In the genomic region with DNA sequence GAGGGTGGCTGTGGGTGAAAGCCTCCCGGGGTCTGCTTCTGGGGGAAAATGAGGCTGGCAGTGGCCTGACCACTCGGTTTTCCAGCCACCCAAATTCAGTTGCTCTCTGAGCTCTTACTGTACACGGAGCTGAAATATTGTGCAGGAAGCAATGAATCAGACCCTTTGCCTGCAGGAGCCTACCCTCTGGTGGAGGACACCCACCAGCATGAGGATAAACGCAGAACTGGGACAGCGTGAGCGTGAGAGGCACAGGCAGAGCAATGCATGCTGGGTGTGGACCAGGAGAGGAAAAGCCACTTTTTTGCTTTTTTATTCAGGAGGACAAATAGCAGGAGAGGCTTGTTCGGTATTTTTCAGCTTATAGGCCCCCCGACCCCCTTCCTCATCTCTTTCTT, we compare ENCODE assay signal across 10 cellular contexts.
DNase-seq lines count a peak whose midpoint lies in the region; ATAC-seq and TF ChIP-seq lines count a peak whose summit lies in the region.
"Had no signal": no experiment of that assay in that cellular context is flagged by ENCODE, and none has a peak within 500 bp of the region (broad histone marks: within the 10 kb centered on the region; RNA-seq: fewer than 3 reads in every experiment).

No MANE protein-coding gene starts in this region.

- 91% methylated on average over 7 of the region's 8 CpGs for WGBS in esophagus muscularis mucosa
- 56 to 79% (median 64%) methylated on average over 8 of the region's 8 CpGs for WGBS in psoas muscle, 3 donors

- peak overlapping the region; percentile 73 to 96 (median 88) for H3K27ac ChIP-seq in BLaER1 treated with 17β-estradiol and CSF1 and Interleukin-3, amounts not matched to agents 10 nM and 100 nM
- peak overlapping the region; percentile 52 to 69 (median 60) for H3K27ac ChIP-seq in esophagus muscularis mucosa (replicated peaks in 1 of 4)
- H3K27ac ChIP-seq in psoas muscle, result peak overlapping the region; percentile 76
- H3K27ac ChIP-seq: WERI-Rb-1 had no signal

- H3K9me3 ChIP-seq in BLaER1 treated with 17β-estradiol and CSF1 and Interleukin-3, amounts not matched to agents 10 nM and 100 nM (replicated peaks in 1 of 11), result no peaks in the 10 kb centered on the region
- H3K9me3 ChIP-seq in esophagus muscularis mucosa, result no peaks in the 10 kb centered on the region
- H3K9me3 ChIP-seq in psoas muscle, result no peaks in the 10 kb centered on the region

- no peak for TF ChIP-seq CTCF in esophagus muscularis mucosa (IDR thresholded peaks at IDR 0.05)
- no peak for TF ChIP-seq CTCF in psoas muscle (IDR thresholded peaks at IDR 0.05)
- TF ChIP-seq CTCF in GM10266 (IDR thresholded peaks at IDR 0.05; ENCODE audit: control insufficient read depth, insufficient read depth, low read depth, missing control alignments), result no peak

- H3K36me3 ChIP-seq in BLaER1 treated with 17β-estradiol and CSF1 and Interleukin-3, amounts not matched to agents 10 nM and 100 nM, result no peaks in the 10 kb centered on the region
- H3K36me3 ChIP-seq in esophagus muscularis mucosa (no peaks in the 10 kb centered on the region), psoas muscle (ENCODE audit: insufficient read depth in 1 of 2, low read depth in 1 of 2) (no peaks in the 10 kb centered on the region)
- H3K36me3 ChIP-seq: WERI-Rb-1 had no signal

- ATAC-seq in psoas muscle (peak in 2 of 4 donors; percentile 5 to 11), HG03457 (IDR thresholded peaks at IDR 0.05; ENCODE audit: unreplicated experiment) (no peak)

- peak overlapping the region; percentile 80 to 97 (median 90) for H3K4me2 ChIP-seq in BLaER1 treated with 17β-estradiol and CSF1 and Interleukin-3, amounts not matched to agents 10 nM and 100 nM

- no peak for TF ChIP-seq POLR2A in esophagus muscularis mucosa (IDR thresholded peaks at IDR 0.05; ENCODE audit: low read depth)

- peak overlapping the region; percentile 66 to 83 (median 73); a peak in 21 of 22 replicates for H3K9ac ChIP-seq in BLaER1 treated with 17β-estradiol and CSF1 and Interleukin-3, amounts not matched to agents 10 nM and 100 nM

- DNase-seq in MV-4-11 (lab: John Stamatoyannopoulos, UW) (peak; percentile 92), esophagus muscularis mucosa (ENCODE audit: extremely low spot score) (no peak), psoas muscle (no peak), GM10266 (ENCODE audit: extremely low spot score) (no peak), amygdala (lab: John Stamatoyannopoulos, UW) (no peak)
- DNase-seq in stimulated activated CD4-positive, alpha-beta T cell treated with anti-CD3 and anti-CD28 coated beads, Interleukin-2, amount 100 ng/mL, for 48 hours, result no peak
- DNase-seq: NCI-H2029, WERI-Rb-1 had no signal

- no peaks in the 10 kb centered on the region for H3K27me3 ChIP-seq in BLaER1 treated with 17β-estradiol and CSF1 and Interleukin-3, amounts not matched to agents 10 nM and 100 nM
- H3K27me3 ChIP-seq in esophagus muscularis mucosa (no peaks in the 10 kb centered on the region), psoas muscle (ENCODE audit: insufficient read depth in 3 of 3, low read length in 2 of 3) (no peaks in the 10 kb centered on the region)

- H3K4me3 ChIP-seq in BLaER1 treated with 17β-estradiol and CSF1 and Interleukin-3, amounts not matched to agents 10 nM and 100 nM, result peak overlapping the region in 9 of 10 experiments; percentile 1 to 57 (median 33); a peak in 11 of 20 replicates
- H3K4me3 ChIP-seq in esophagus muscularis mucosa (no peak overlapping the region), psoas muscle (no peak overlapping the region)

- peaks cover 81 to 97% (median 93%) of the 10 kb centered on the region in 10 experiments for H3K4me1 ChIP-seq in BLaER1 treated with 17β-estradiol and CSF1 and Interleukin-3, amounts not matched to agents 10 nM and 100 nM
- H3K4me1 ChIP-seq in esophagus muscularis mucosa, result peaks cover 50 to 55% (median 52%) of the 10 kb centered on the region in 4 donors
- H3K4me1 ChIP-seq in psoas muscle, result peaks cover 54% of the 10 kb centered on the region

- intact Hi-C loops in esophagus muscularis mucosa (cut with DNase I), result no loop called here
- intact Hi-C loops in psoas muscle (cut with DNase I), result loop anchor here in 1 of 2 donors (10.0 kb wide), 1 partner anchor 392 kb away; no protein-coding TSS in a partner anchor

- no peaks in the 10 kb centered on the region for H4K20me1 ChIP-seq in BLaER1 treated with 17β-estradiol and CSF1 and Interleukin-3, amounts not matched to agents 10 nM and 100 nM

- TF ChIP-seq EP300 in esophagus muscularis mucosa (IDR thresholded peaks at IDR 0.05), result no peak

Comparison
In these comparisons a context has a peak if more than half of its experiments do, and no peak if none do; other contexts are left out.
1. H3K4me3 ChIP-seq: peak in BLaER1 treated with 17β-estradiol and CSF1 and Interleukin-3, amounts not matched to agents 10 nM and 100 nM (9 of 10); none in esophagus muscularis mucosa (0 of 4) and psoas muscle (single experiment).
2. Peak in every context shown above with its lines, with median percentiles within 50 percentile points of each other: H3K27ac ChIP-seq.